ENCODE assay signal across 8 cellular contexts in the genomic region with DNA sequence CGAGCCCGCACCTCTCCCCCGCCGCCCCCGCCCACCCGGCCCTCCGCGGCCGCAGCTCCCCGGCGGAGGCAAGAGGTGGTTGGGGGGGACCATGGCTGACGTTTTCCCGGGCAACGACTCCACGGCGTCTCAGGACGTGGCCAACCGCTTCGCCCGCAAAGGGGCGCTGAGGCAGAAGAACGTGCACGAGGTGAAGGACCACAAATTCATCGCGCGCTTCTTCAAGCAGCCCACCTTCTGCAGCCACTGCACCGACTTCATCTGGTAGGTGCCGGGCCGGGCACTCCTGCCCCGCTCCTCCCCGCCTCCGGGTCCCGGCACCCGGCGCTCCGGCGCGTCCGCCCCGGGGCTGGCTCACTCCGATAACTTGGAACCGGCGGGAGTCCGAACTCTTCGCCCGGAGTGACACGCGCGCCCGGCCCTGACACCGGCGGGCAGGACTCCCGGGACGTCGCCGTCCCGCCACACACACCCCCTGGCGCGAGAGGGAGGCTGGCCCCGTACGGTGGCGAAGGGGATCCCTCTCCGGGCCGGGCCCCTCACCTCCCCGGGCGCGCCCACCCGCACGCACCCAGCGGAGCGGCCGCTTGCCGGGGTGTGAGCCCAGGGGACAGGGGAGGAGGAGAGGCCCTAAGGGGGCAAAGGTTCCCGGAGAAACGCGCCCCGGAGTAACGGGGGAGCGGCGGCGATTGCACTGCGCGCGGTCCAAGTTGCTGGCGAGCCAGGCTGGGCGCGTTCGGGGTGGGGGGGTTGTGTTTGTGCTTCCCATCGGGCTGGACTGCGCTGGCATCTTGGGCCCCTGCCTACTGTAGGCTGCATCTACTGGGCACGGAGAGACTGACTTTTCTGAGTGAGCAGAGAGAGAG. TPM values are rescaled to one million over a fixed set of nuclear protein-coding genes. Genes with fewer than 3 reads are reported as not detected.
A peak's percentile ranks its signal among the peaks of the same experiment; 100 is the strongest.
DNase-seq lines count a peak whose midpoint lies in the region; ATAC-seq and TF ChIP-seq lines count a peak whose summit lies in the region.

No MANE protein-coding gene starts in this region.

- TF ChIP-seq EP300 in gastroesophageal sphincter (IDR thresholded peaks at IDR 0.05) = no peak

- CTCF ChIA-PET in Panc1 (lab: Charles Lee) = no interaction called here

- peaks cover 25% of the 10 kb centered on the region for H3K27me3 Mint-ChIP-seq in neural crest cell (ENCODE audit: low read depth)

- ATAC-seq in HG03064 (IDR thresholded peaks at IDR 0.05; ENCODE audit: low read depth, unreplicated experiment) (peak; percentile 37), Panc1 (peak; percentile 50), gastroesophageal sphincter (peak; percentile 57)

- H3K4me3 ChIP-seq in Panc1 (ENCODE audit: low read depth in 2 of 2, low read length in 2 of 2) (peak overlapping the region; percentile 67 to 75), gastroesophageal sphincter (peak overlapping the region; percentile 59 to 71), testis (peak overlapping the region; percentile 59 to 81)

- in situ Hi-C loops in Panc1 (cut with HindIII; ENCODE audit: low pct_unique_long_range_greater_than_20kb, low sequenced_read_pairs) = no loop called here

- no peak for TF ChIP-seq CTCF in Panc1 (IDR thresholded peaks at IDR 0.05)
- peak in 1 of 4 experiments; percentile 18 for TF ChIP-seq CTCF in gastroesophageal sphincter (IDR thresholded peaks at IDR 0.05)
- TF ChIP-seq CTCF in neural crest cell (conservative IDR thresholded peaks at IDR 0.05) = no peak
- TF ChIP-seq CTCF in testis (IDR thresholded peaks at IDR 0.05) = no peak

- peak overlapping the region; percentile 96 for H3K4me3 Mint-ChIP-seq in neural crest cell

- H3K9me3 Mint-ChIP-seq in neural crest cell = no peaks in the 10 kb centered on the region

- no TSS peak for BruUV-seq in Panc1 (replicated peaks; lab: Mats Ljungman, UMichigan)

- 0% methylated on average over 1 of the region's 91 CpGs; no CpG with 5 or more reads in 1 of the 2 donors for WGBS in gastroesophageal sphincter (ENCODE audit: low coverage in 1 of 2), 2 donors
- WGBS in testis, 2 donors = 0 to 1% methylated on average over 8 to 39 of the region's 91 CpGs

- H3K36me3 ChIP-seq in Panc1 (ENCODE audit: control insufficient read depth, insufficient read depth, low read length) (peaks cover 7% of the 10 kb centered on the region; the same call in 1 of the 2 replicates), gastroesophageal sphincter (no peaks in the 10 kb centered on the region), testis (ENCODE audit: low read depth, missing control alignments) (no peaks in the 10 kb centered on the region)

- H3K27me3 ChIP-seq in Panc1 (ENCODE audit: control insufficient read depth, insufficient read depth, low read length) (no peaks in the 10 kb centered on the region), gastroesophageal sphincter (no peaks in the 10 kb centered on the region), testis (no peaks in the 10 kb centered on the region)

- peak overlapping the region; percentile 89 for H3K27ac ChIP-seq in Panc1 (ENCODE audit: low read length)
- peak overlapping the region; percentile 19 to 93 (median 88) for H3K27ac ChIP-seq in gastroesophageal sphincter
- peak overlapping the region; percentile 83 to 87 for H3K27ac ChIP-seq in testis

- H3K4me1 ChIP-seq in Panc1 (ENCODE audit: control insufficient read depth, insufficient read depth, low read length) (peaks cover 18% of the 10 kb centered on the region), gastroesophageal sphincter (peaks cover 0 to 31% (median 3%) of the 10 kb centered on the region in 3 donors), testis (peaks cover 5% of the 10 kb centered on the region)

- no peak for TF ChIP-seq POLR2A in gastroesophageal sphincter (IDR thresholded peaks at IDR 0.05)
- TF ChIP-seq POLR2A in testis (IDR thresholded peaks at IDR 0.05) = no peak

- DNase-seq in NCI-H2081 (lab: John Stamatoyannopoulos, UW) (peak; percentile 68), NCI-H2081 treated with DMSO at 0.1 percent for 48 hours (lab: John Stamatoyannopoulos, UW) (no peak), Panc1 (ENCODE audit: low read depth, low spot score) (no peak), neural crest cell (ENCODE audit: low read depth, low spot score) (peak; percentile 42), testis (peak; percentile 67)
- peak; percentile 9 for DNase-seq in activated gamma-delta T cell treated with anti-CD3 and anti-CD28 coated beads, Interleukin-2, amount 50 U/mL, for 16 hours (ENCODE audit: low read depth)

- H3K36me3 Mint-ChIP-seq in neural crest cell (ENCODE audit: low read depth) = peaks cover 3% of the 10 kb centered on the region

- POLR2A ChIA-PET in Panc1 (lab: Charles Lee) = no interaction called here

- intact Hi-C loops in Panc1 (cut with micrococcal nuclease; ENCODE audit: unreplicated experiment) = no loop called here
- intact Hi-C loops in testis (cut with DNase I; ENCODE audit: low total_unique reads) = no loop called here

- peaks cover 36% of the 10 kb centered on the region for H3K4me1 Mint-ChIP-seq in neural crest cell

- no peaks in the 10 kb centered on the region for H3K9me3 ChIP-seq in Panc1 (ENCODE audit: control insufficient read depth, insufficient read depth, low read depth, low read length)
- H3K9me3 ChIP-seq in gastroesophageal sphincter = no peaks in the 10 kb centered on the region
- H3K9me3 ChIP-seq in testis = no peaks in the 10 kb centered on the region

- H3K27ac Mint-ChIP-seq in neural crest cell (ENCODE audit: unreplicated experiment) = no peak overlapping the region

RNA-seq across cellular contexts. Expression of a gene that starts 0.6 kb away (rescaled TPM):
- total RNA-seq in Panc1 (2021; ENCODE audit: unreplicated experiment) = 53.0 TPM
- 19.2 TPM for polyA plus RNA-seq in Panc1 (2012; ENCODE audit: insufficient read length)
- 10 to 100 TPM; 26.0 to 89.0 (median 32.8) TPM for total RNA-seq in gastroesophageal sphincter
- total RNA-seq in neural crest cell = 21.2 and 22.7 TPM in 2 replicates
- 10 to 100 TPM; 15.4 to 22.9 TPM for total RNA-seq in testis
- polyA plus RNA-seq in testis (ENCODE audit: insufficient read depth, low read depth, low replicate concordance) = 6.8 TPM

Comparison
In these comparisons a context has a peak if more than half of its experiments do, and no peak if none do; other contexts are left out.
1. DNase-seq: peak in NCI-H2081 (2 of 2), activated gamma-delta T cell treated with anti-CD3 and anti-CD28 coated beads, Interleukin-2, amount 50 U/mL, for 16 hours (single experiment), neural crest cell (single experiment) and testis (single experiment); none in NCI-H2081 treated with DMSO at 0.1 percent for 48 hours (single experiment) and Panc1 (single experiment).
2. Peak in every context shown above with its lines, with median percentiles within 50 percentile points of each other: ATAC-seq, H3K27ac ChIP-seq and H3K4me3 ChIP-seq.